Comparison of ENCODE assay signal across 1 cellular context in genomic region chr18:3029215-3029972, GRCh38.
TF ChIP-seq lines count a peak whose summit lies in the region.

No MANE protein-coding gene starts in this region.

TF ChIP-seq in K562, 482 proteins besides CTCF, POLR2A, EP300 and RAD21 (continues in another document):
- TF ChIP-seq, protein P1, sequence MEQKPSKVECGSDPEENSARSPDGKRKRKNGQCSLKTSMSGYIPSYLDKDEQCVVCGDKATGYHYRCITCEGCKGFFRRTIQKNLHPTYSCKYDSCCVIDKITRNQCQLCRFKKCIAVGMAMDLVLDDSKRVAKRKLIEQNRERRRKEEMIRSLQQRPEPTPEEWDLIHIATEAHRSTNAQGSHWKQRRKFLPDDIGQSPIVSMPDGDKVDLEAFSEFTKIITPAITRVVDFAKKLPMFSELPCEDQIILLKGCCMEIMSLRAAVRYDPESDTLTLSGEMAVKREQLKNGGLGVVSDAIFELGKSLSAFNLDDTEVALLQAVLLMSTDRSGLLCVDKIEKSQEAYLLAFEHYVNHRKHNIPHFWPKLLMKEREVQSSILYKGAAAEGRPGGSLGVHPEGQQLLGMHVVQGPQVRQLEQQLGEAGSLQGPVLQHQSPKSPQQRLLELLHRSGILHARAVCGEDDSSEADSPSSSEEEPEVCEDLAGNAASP (IDR thresholded peaks at IDR 0.05), result no peak
- TF ChIP-seq, protein P2, sequence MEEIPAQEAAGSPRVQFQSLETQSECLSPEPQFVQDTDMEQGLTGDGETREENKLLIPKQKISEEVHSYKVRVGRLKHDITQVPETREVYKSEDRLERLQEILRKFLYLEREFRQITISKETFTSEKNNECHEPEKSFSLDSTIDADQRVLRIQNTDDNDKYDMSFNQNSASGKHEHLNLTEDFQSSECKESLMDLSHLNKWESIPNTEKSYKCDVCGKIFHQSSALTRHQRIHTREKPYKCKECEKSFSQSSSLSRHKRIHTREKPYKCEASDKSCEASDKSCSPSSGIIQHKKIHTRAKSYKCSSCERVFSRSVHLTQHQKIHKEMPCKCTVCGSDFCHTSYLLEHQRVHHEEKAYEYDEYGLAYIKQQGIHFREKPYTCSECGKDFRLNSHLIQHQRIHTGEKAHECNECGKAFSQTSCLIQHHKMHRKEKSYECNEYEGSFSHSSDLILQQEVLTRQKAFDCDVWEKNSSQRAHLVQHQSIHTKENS (CRISPR knock-in tag; IDR thresholded peaks at IDR 0.05), result no peak
- TF ChIP-seq, protein P3, sequence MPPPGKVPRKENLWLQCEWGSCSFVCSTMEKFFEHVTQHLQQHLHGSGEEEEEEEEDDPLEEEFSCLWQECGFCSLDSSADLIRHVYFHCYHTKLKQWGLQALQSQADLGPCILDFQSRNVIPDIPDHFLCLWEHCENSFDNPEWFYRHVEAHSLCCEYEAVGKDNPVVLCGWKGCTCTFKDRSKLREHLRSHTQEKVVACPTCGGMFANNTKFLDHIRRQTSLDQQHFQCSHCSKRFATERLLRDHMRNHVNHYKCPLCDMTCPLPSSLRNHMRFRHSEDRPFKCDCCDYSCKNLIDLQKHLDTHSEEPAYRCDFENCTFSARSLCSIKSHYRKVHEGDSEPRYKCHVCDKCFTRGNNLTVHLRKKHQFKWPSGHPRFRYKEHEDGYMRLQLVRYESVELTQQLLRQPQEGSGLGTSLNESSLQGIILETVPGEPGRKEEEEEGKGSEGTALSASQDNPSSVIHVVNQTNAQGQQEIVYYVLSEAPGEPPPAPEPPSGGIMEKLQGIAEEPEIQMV (tag; conservative IDR thresholded peaks at IDR 0.05; ENCODE audit: low read depth), result no peak
- TF ChIP-seq RCOR1 (IDR thresholded peaks at IDR 0.05; ENCODE audit: borderline replicate concordance in 1 of 2, low read depth in 2 of 2, low read length in 2 of 2), result 0 out of 4 replicates have a peak, but pooled peaks of 1 of the 2 experiments have one; percentile 3
- no peak for TF ChIP-seq LARP7 (IDR thresholded peaks at IDR 0.05)
- no peak for TF ChIP-seq KLF13 (tag; IDR thresholded peaks at IDR 0.05; ENCODE audit: borderline replicate concordance, low read depth)
- TF ChIP-seq ARNT (IDR thresholded peaks at IDR 0.05), result no peak
- TF ChIP-seq FOXM1 (IDR thresholded peaks at IDR 0.05; ENCODE audit: low read depth), result no peak
- TF ChIP-seq FOXM1 (CRISPR knock-in tag; IDR thresholded peaks at IDR 0.05; ENCODE audit: low read depth), result no peak
- TF ChIP-seq MEF2A (IDR thresholded peaks at IDR 0.05; ENCODE audit: control insufficient read depth, low read depth, low read length), result peak; percentile 32; the same call in 1 of the 2 replicates
- no peak for TF ChIP-seq RBM34 (IDR thresholded peaks at IDR 0.05; ENCODE audit: borderline replicate concordance, insufficient read depth, low read length)
- TF ChIP-seq PPARD (CRISPR knock-in tag; IDR thresholded peaks at IDR 0.05), result no peak
- TF ChIP-seq SMARCA4 (IDR thresholded peaks at IDR 0.05), result peak; percentile 36; the same call in 1 of the 2 replicates
- TF ChIP-seq ATF1 (CRISPR knock-in tag; IDR thresholded peaks at IDR 0.05), result no peak
- TF ChIP-seq ATF1 (tag; IDR thresholded peaks at IDR 0.05), result no peak
- no peak for TF ChIP-seq HOXB6 (CRISPR knock-in tag; IDR thresholded peaks at IDR 0.05; ENCODE audit: borderline replicate concordance)
- no peak for TF ChIP-seq POLR2AphosphoS5 (IDR thresholded peaks at IDR 0.05; ENCODE audit: control insufficient read depth, insufficient read depth, low read depth, low read length)
- no peak; the same call in 1 of the 2 replicates for TF ChIP-seq ZBTB2 (IDR thresholded peaks at IDR 0.05)
- no peak for TF ChIP-seq CCAR2 (IDR thresholded peaks at IDR 0.05; ENCODE audit: low read depth, low read length)
- TF ChIP-seq ZNF232 (CRISPR knock-in tag; IDR thresholded peaks at IDR 0.05), result no peak
- no peak for TF ChIP-seq SMC3 (conservative IDR thresholded peaks at IDR 0.05; ENCODE audit: insufficient read depth, low read depth, low read length)
- TF ChIP-seq, protein P4, sequence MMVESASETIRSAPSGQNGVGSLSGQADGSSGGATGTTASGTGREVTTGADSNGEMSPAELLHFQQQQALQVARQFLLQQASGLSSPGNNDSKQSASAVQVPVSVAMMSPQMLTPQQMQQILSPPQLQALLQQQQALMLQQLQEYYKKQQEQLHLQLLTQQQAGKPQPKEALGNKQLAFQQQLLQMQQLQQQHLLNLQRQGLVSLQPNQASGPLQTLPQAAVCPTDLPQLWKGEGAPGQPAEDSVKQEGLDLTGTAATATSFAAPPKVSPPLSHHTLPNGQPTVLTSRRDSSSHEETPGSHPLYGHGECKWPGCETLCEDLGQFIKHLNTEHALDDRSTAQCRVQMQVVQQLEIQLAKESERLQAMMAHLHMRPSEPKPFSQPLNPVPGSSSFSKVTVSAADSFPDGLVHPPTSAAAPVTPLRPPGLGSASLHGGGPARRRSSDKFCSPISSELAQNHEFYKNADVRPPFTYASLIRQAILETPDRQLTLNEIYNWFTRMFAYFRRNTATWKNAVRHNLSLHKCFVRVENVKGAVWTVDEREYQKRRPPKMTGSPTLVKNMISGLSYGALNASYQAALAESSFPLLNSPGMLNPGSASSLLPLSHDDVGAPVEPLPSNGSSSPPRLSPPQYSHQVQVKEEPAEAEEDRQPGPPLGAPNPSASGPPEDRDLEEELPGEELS (CRISPR knock-in tag; IDR thresholded peaks at IDR 0.05; ENCODE audit: borderline replicate concordance), result no peak
- TF ChIP-seq GABPB2 (CRISPR knock-in tag; conservative IDR thresholded peaks at IDR 0.05), result no peak
- TF ChIP-seq TEAD2 (tag; IDR thresholded peaks at IDR 0.05), result no peak
- no peak for TF ChIP-seq CHD4 (IDR thresholded peaks at IDR 0.05; ENCODE audit: insufficient read depth, insufficient replicate concordance, low read depth, low read length, poor library complexity, severe bottlenecking)
- peak; percentile 45 for TF ChIP-seq CBFA2T3 (IDR thresholded peaks at IDR 0.05)
- TF ChIP-seq TAF7 (tag; IDR thresholded peaks at IDR 0.05), result no peak
- no peak for TF ChIP-seq ZNF347 (CRISPR knock-in tag; IDR thresholded peaks at IDR 0.05; ENCODE audit: low read depth)
- TF ChIP-seq, protein P5, sequence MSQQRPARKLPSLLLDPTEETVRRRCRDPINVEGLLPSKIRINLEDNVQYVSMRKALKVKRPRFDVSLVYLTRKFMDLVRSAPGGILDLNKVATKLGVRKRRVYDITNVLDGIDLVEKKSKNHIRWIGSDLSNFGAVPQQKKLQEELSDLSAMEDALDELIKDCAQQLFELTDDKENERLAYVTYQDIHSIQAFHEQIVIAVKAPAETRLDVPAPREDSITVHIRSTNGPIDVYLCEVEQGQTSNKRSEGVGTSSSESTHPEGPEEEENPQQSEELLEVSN (IDR thresholded peaks at IDR 0.05; ENCODE audit: borderline replicate concordance in 1 of 2, extremely low read depth in 1 of 2, insufficient read depth in 1 of 2, insufficient read length in 1 of 2, low read depth in 1 of 2, low read length in 1 of 2, poor library complexity in 1 of 2, severe bottlenecking in 1 of 2), result no peak
- no peak for TF ChIP-seq ZNF282 (CRISPR knock-in tag; IDR thresholded peaks at IDR 0.05)
- TF ChIP-seq ZNF778 (CRISPR knock-in tag; IDR thresholded peaks at IDR 0.05), result no peak
- peak; percentile 54; the same call in 1 of the 2 replicates for TF ChIP-seq SPI1 (IDR thresholded peaks at IDR 0.05; ENCODE audit: borderline replicate concordance, low read depth, low read length)
- TF ChIP-seq ZNF830 (CRISPR knock-in tag; IDR thresholded peaks at IDR 0.05), result no peak
- TF ChIP-seq CBX3 (IDR thresholded peaks at IDR 0.05; ENCODE audit: borderline replicate concordance in 1 of 2, low read length in 2 of 2), result 0 out of 3 replicates have a peak, but pooled peaks of 1 of the 2 experiments have one; percentile 14
- no peak for TF ChIP-seq TRIM28 (IDR thresholded peaks at IDR 0.05)
- TF ChIP-seq IFI16 (CRISPR knock-in tag; IDR thresholded peaks at IDR 0.05), result no peak
- TF ChIP-seq NFYB (IDR thresholded peaks at IDR 0.05; ENCODE audit: extremely low read depth, insufficient read length), result no peak
- TF ChIP-seq KHSRP (IDR thresholded peaks at IDR 0.05), result no peak
- no peak for TF ChIP-seq TOE1 (IDR thresholded peaks at IDR 0.05; ENCODE audit: borderline replicate concordance)
- TF ChIP-seq TOE1 (CRISPR knock-in tag; IDR thresholded peaks at IDR 0.05; ENCODE audit: borderline replicate concordance, low read depth), result no peak
- TF ChIP-seq NR4A1 (CRISPR knock-in tag; IDR thresholded peaks at IDR 0.05), result no peak
- TF ChIP-seq NR4A1 (tag; IDR thresholded peaks at IDR 0.05), result no peak
- no peak for TF ChIP-seq SIX5 (IDR thresholded peaks at IDR 0.05; ENCODE audit: borderline replicate concordance in 1 of 2, insufficient read depth in 1 of 2, low read depth in 1 of 2, low read length in 2 of 2)
- TF ChIP-seq NFE2 (IDR thresholded peaks at IDR 0.05; ENCODE audit: low read depth), result no peak
- TF ChIP-seq, protein P6, sequence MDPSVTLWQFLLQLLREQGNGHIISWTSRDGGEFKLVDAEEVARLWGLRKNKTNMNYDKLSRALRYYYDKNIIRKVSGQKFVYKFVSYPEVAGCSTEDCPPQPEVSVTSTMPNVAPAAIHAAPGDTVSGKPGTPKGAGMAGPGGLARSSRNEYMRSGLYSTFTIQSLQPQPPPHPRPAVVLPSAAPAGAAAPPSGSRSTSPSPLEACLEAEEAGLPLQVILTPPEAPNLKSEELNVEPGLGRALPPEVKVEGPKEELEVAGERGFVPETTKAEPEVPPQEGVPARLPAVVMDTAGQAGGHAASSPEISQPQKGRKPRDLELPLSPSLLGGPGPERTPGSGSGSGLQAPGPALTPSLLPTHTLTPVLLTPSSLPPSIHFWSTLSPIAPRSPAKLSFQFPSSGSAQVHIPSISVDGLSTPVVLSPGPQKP (CRISPR knock-in tag; IDR thresholded peaks at IDR 0.05), result no peak
- TF ChIP-seq, protein P7, sequence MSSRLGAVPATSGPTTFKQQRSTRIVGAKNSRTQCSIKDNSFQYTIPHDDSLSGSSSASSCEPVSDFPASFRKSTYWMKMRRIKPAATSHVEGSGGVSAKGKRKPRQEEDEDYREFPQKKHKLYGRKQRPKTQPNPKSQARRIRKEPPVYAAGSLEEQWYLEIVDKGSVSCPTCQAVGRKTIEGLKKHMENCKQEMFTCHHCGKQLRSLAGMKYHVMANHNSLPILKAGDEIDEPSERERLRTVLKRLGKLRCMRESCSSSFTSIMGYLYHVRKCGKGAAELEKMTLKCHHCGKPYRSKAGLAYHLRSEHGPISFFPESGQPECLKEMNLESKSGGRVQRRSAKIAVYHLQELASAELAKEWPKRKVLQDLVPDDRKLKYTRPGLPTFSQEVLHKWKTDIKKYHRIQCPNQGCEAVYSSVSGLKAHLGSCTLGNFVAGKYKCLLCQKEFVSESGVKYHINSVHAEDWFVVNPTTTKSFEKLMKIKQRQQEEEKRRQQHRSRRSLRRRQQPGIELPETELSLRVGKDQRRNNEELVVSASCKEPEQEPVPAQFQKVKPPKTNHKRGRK (tag; IDR thresholded peaks at IDR 0.05), result no peak
- no peak for TF ChIP-seq ZNF518B (CRISPR knock-in tag; IDR thresholded peaks at IDR 0.05)
- TF ChIP-seq CREBBP (IDR thresholded peaks at IDR 0.05; ENCODE audit: low read depth, low read length), result no peak
- TF ChIP-seq ZFP91 (CRISPR knock-in tag; IDR thresholded peaks at IDR 0.05), result no peak
- no peak for TF ChIP-seq SUPT5H (IDR thresholded peaks at IDR 0.05)
- peak; percentile 71 for TF ChIP-seq ZBTB17 (CRISPR knock-in tag; IDR thresholded peaks at IDR 0.05)
